Comparison of ENCODE assay signal across 30 cellular contexts in genomic region chr2:226893206-226893605, GRCh38. TPM values are rescaled to one million over a fixed set of nuclear protein-coding genes. Genes with fewer than 3 reads are reported as not detected.
DNase-seq lines count a peak whose midpoint lies in the region; ATAC-seq and TF ChIP-seq lines count a peak whose summit lies in the region.
"Had no signal": no experiment of that assay in that cellular context is flagged by ENCODE, and none has a peak within 500 bp of the region (broad histone marks: within the 10 kb centered on the region; RNA-seq: fewer than 3 reads in every experiment).

No MANE protein-coding gene starts in this region.

- H3K4me1 ChIP-seq in adipocyte (ENCODE audit: control insufficient read depth, insufficient read depth, low read length), result peaks cover 54% of the 10 kb centered on the region
- peaks cover 3% of the 10 kb centered on the region for H3K4me1 ChIP-seq in suprapubic skin

- ATAC-seq in GM18858 (IDR thresholded peaks at IDR 0.05; ENCODE audit: unreplicated experiment), result no peak
- ATAC-seq: activated CD4-positive, alpha-beta T cell treated with anti-CD3 and anti-CD28 coated beads for 36 hours; activated CD8-positive, alpha-beta T cell treated with anti-CD3 and anti-CD28 coated beads for 36 hours; left ventricle myocardium superior; right cardiac atrium had no signal

- H3K4me3 ChIP-seq in adipocyte (ENCODE audit: low read length), result peak overlapping the region; percentile 11
- no peak overlapping the region for H3K4me3 ChIP-seq in fibroblast of villous mesenchyme (ENCODE audit: low read depth, low read length)
- H3K4me3 ChIP-seq in suprapubic skin, result no peak overlapping the region
- H3K4me3 ChIP-seq: tibial nerve had no signal

- 80% methylated on average over 4 of the region's 4 CpGs for WGBS in suprapubic skin

- H3K27me3 ChIP-seq in adipocyte (replicated peaks; ENCODE audit: control insufficient read depth, insufficient read depth, low read length), result no peaks in the 10 kb centered on the region
- no peaks in the 10 kb centered on the region for H3K27me3 ChIP-seq in suprapubic skin
- H3K27me3 ChIP-seq: brain microvascular endothelial cell, tibial nerve had no signal

- TF ChIP-seq EP300 in suprapubic skin (IDR thresholded peaks at IDR 0.05), result no peak

- no peaks in the 10 kb centered on the region for H3K9me3 ChIP-seq in adipocyte (ENCODE audit: control insufficient read depth, low read length)
- no peaks in the 10 kb centered on the region for H3K9me3 ChIP-seq in suprapubic skin
- H3K9me3 ChIP-seq: tibial nerve had no signal

- DNase-seq in GM04503 (ENCODE audit: low read depth), result peak; percentile 56
- DNase-seq in adipocyte (ENCODE audit: low read depth), result peak; percentile 76
- DNase-seq in fibroblast of villous mesenchyme (ENCODE audit: low read depth), result peak; percentile 26
- no peak for DNase-seq in NCI-H1417 treated with DMSO at 0.1 percent for 48 hours (lab: John Stamatoyannopoulos, UW)
- no peak for DNase-seq in T-helper 9 cell
- no peak for DNase-seq in suprapubic skin (ENCODE audit: low spot score in 2 of 2)
- DNase-seq: activated CD4-positive, alpha-beta T cell treated with anti-CD3 and anti-CD28 coated beads for 36 hours; activated CD8-positive, alpha-beta T cell treated with anti-CD3 and anti-CD28 coated beads for 36 hours; activated naive CD4-positive, alpha-beta T cell treated with anti-CD3 and anti-CD28 coated beads, Interleukin-2, amount 10 ng/mL, durations not matched to agents 7 days and 5 days; amniotic stem cell; brain microvascular endothelial cell; CD4-positive, CD25-positive, alpha-beta regulatory T cell; cerebellar nuclear complex; DMS79 treated with DMSO at 0.1 percent for 48 hours; kidney; left ventricle myocardium superior; MM.1S; NCI-H1436; NCI-H2081 treated with DMSO at 0.1 percent for 48 hours; NCI-H2227 treated with DMSO at 0.1 percent for 48 hours; NCI-H69; posterior cingulate gyrus; right cardiac atrium; SHP77; stimulated activated CD4-positive, alpha-beta T cell treated with anti-CD3 and anti-CD28 coated beads, Interleukin-12 subunit alpha, Interleukin-12 subunit beta, amount 100 ng/mL, for 4 hours; stimulated activated CD4-positive, alpha-beta T cell treated with anti-CD3 and anti-CD28 coated beads, Interleukin-2, amount 100 ng/mL, for 48 hours had no signal

- no peak for TF ChIP-seq CTCF in fibroblast of villous mesenchyme (IDR thresholded peaks at IDR 0.05; ENCODE audit: insufficient read depth, low read depth, low read length)
- no peak for TF ChIP-seq CTCF in suprapubic skin (IDR thresholded peaks at IDR 0.05)

- no peak overlapping the region for H3K27ac ChIP-seq in suprapubic skin
- H3K27ac ChIP-seq: HL-60, KMS-11, tibial nerve had no signal

- TF ChIP-seq POLR2A in suprapubic skin (IDR thresholded peaks at IDR 0.05), result no peak

- H3K9ac ChIP-seq in adipocyte (ENCODE audit: low read length), result no peak overlapping the region
- H3K9ac ChIP-seq: KMS-11 had no signal

- no peaks in the 10 kb centered on the region for H3K36me3 ChIP-seq in adipocyte (ENCODE audit: control insufficient read depth, insufficient read depth, low read length, severe bottlenecking)
- peaks cover 6% of the 10 kb centered on the region for H3K36me3 ChIP-seq in suprapubic skin
- H3K36me3 ChIP-seq: brain microvascular endothelial cell had no signal

RNA-seq across cellular contexts. Expression of gene RHBDD1, which starts 57.4 kb away (rescaled TPM):
- total RNA-seq in fibroblast of villous mesenchyme (18.7 and 38.9 TPM in 2 replicates), suprapubic skin (10 to 100 TPM; 14.0 to 41.8 (median 20.7) TPM)

Comparison
In these comparisons a context has a peak if more than half of its experiments do, and no peak if none do; other contexts are left out.
1. DNase-seq: peak in GM04503 (single experiment), adipocyte (single experiment) and fibroblast of villous mesenchyme (single experiment); none in NCI-H1417 treated with DMSO at 0.1 percent for 48 hours (single experiment), T-helper 9 cell (single experiment) and suprapubic skin (0 of 2).